In the genomic region with DNA sequence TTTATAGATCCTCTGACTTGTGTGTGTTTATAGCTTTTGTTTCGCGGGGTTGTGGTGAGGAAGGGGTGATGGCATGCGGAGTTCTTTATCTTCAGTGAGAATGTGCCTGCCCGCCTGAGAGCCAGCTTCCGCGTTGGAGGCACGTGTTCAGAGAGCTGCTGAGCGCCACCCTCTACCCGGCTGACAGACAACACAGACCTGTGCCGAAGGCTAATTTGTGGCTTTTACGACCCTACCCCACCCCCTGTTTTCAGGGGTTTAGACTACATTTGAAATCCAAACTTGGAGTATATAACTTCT, we compare ENCODE assay signal across 8 cellular contexts. TPM values are rescaled to one million over a fixed set of nuclear protein-coding genes. Genes with fewer than 3 reads are reported as not detected.
A peak's percentile ranks its signal among the peaks of the same experiment; 100 is the strongest.
DNase-seq lines count a peak whose midpoint lies in the region; ATAC-seq lines count a peak whose summit lies in the region.

No MANE protein-coding gene starts in this region.

- H3K36me3 Mint-ChIP-seq in activated naive CD4-positive, alpha-beta T cell treated with anti-CD3 and anti-CD28 coated beads, Interleukin-2, amount 50 U/mL, for 72 hours = peaks cover 8 to 30% of the 10 kb centered on the region in 2 donors

- ATAC-seq in activated CD4-positive, CD25-positive, alpha-beta regulatory T cell treated with anti-CD3 and anti-CD28 coated beads, Interleukin-2, amount 50 U/mL, for 24 hours = peak; percentile 88 to 92
- peak; percentile 73 to 81 for ATAC-seq in activated naive CD4-positive, alpha-beta T cell treated with anti-CD3 and anti-CD28 coated beads, Interleukin-2, amount 50 U/mL, for 72 hours
- ATAC-seq in GM21360 (IDR thresholded peaks at IDR 0.05; ENCODE audit: unreplicated experiment) = no peak

- H3K9me3 Mint-ChIP-seq in activated naive CD4-positive, alpha-beta T cell treated with anti-CD3 and anti-CD28 coated beads, Interleukin-2, amount 50 U/mL, for 72 hours = no peaks in the 10 kb centered on the region

- peak; percentile 48 for DNase-seq in CMK (ENCODE audit: low read depth)
- DNase-seq in activated naive CD4-positive, alpha-beta T cell treated with anti-CD3 and anti-CD28 coated beads, Interleukin-2, amount 50 U/mL, for 72 hours (ENCODE audit: low spot score in 2 of 2) = peak in 1 of 2 donors; percentile 54
- peak; percentile 21 to 49 (median 43) for DNase-seq in stimulated activated CD4-positive, alpha-beta T cell treated with anti-CD3 and anti-CD28 coated beads, Interleukin-1b, Interleukin-23, amount 100 ng/mL, for 24 hours (ENCODE audit: low read depth in 4 of 4, low spot score in 1 of 4)
- no peak for DNase-seq in SIG-M5 (lab: John Stamatoyannopoulos, UW)
- DNase-seq in NCI-H345 treated with DMSO at 0.1 percent for 48 hours (lab: John Stamatoyannopoulos, UW; ENCODE audit: unreplicated experiment) = no peak
- no peak for DNase-seq in NCI-H2029 treated with DMSO at 0.1 percent for 48 hours (lab: John Stamatoyannopoulos, UW)

- peak overlapping the region; percentile 86 to 98 for H3K27ac Mint-ChIP-seq in activated naive CD4-positive, alpha-beta T cell treated with anti-CD3 and anti-CD28 coated beads, Interleukin-2, amount 50 U/mL, for 72 hours

RNA-seq across cellular contexts. Expression of a gene that starts 14.4 kb away (rescaled TPM):
- total RNA-seq in activated naive CD4-positive, alpha-beta T cell treated with anti-CD3 and anti-CD28 coated beads, Interleukin-2, amount 50 U/mL, for 72 hours = 1 to 10 TPM in 1 of 2 donors, under 1 TPM in 1; 0.09 to 1.3 TPM

Comparison
In these comparisons a context has a peak if more than half of its experiments do, and no peak if none do; other contexts are left out.
1. DNase-seq: peak in CMK (single experiment) and stimulated activated CD4-positive, alpha-beta T cell treated with anti-CD3 and anti-CD28 coated beads, Interleukin-1b, Interleukin-23, amount 100 ng/mL, for 24 hours (4 of 4); none in SIG-M5 (single experiment), NCI-H345 treated with DMSO at 0.1 percent for 48 hours (single experiment) and NCI-H2029 treated with DMSO at 0.1 percent for 48 hours (single experiment).